Comparison of ENCODE assay signal across 20 cellular contexts in the genomic region with DNA sequence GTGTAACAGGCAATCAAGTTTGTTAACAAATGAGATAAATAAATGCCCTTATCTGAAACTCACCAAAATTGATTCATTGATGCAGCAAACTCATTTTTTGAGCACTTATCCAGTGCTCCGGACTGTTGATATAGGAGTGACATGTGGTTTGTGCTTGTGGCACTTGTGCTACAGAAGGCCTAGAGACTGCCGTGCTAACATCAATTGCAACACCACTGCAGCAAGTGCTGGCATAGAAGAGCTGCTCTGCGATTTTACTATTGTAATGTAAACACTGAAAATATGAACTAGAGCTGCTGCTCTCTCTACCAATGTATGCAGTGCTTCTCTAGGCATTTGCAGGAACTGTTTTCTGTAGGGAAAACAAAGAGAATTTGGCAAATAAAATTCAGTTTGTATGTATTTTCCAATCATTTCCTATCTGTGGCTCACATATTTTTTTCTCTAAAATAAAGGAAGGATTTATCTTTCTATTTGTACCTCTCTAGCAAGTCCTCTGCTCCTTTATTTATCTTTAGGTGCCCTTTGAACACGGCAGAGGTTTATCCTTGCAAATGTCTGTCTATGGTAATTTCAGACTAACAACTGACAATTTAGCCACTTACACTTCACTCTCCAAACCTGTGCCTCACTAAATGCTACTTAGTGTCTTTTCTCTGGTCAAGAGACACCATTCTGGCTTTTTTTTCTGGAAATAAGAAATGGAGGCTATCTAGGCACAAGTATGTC.
DNase-seq lines count a peak whose midpoint lies in the region; ATAC-seq, FAIRE-seq and TF ChIP-seq lines count a peak whose summit lies in the region.
"Had no signal": no experiment of that assay in that cellular context is flagged by ENCODE, and none has a peak within 500 bp of the region (broad histone marks: within the 10 kb centered on the region; RNA-seq: fewer than 3 reads in every experiment).

No MANE protein-coding gene starts in this region.

- peak; percentile 49 to 59 (median 58) for ATAC-seq in heart left ventricle
- peak; percentile 95 for ATAC-seq in left lung
- ATAC-seq in GM21717 (IDR thresholded peaks at IDR 0.05; ENCODE audit: unreplicated experiment), result no peak
- ATAC-seq: CD8-positive, alpha-beta T cell; HCT116; stimulated activated naive CD8-positive, alpha-beta T cell treated with anti-CD3 and anti-CD28 coated beads, Interleukin-15, amount 100 ng/mL, for 72 hours; T-cell had no signal

- DNase-seq in heart left ventricle (no peak), right atrium auricular region (ENCODE audit: low spot score) (no peak), SHP77 (lab: John Stamatoyannopoulos, UW) (peak; percentile 39 to 64), left lung (peak in 1 of 2 donors; percentile 38), RCC 7860 (ENCODE audit: low spot score) (no peak), DMS 273 treated with DMSO at 0.1 percent for 48 hours (lab: John Stamatoyannopoulos, UW) (no peak)
- DNase-seq in effector CD4-positive, alpha-beta T cell, result no peak
- DNase-seq: activated CD4-positive, alpha-beta memory T cell treated with anti-CD3 and anti-CD28 coated beads for 36 hours; activated T-cell treated with anti-CD3 and anti-CD28 coated beads, Interleukin-2, amount 50 U/mL, for 1 hour; CD8-positive, alpha-beta T cell; EL; erythroblast; immature natural killer cell; NCI-H1436; NCI-H82; RPMI8226; stimulated activated naive CD8-positive, alpha-beta T cell treated with anti-CD3 and anti-CD28 coated beads, Interleukin-15, amount 100 ng/mL, for 72 hours; T-cell had no signal

- WGBS in heart left ventricle, 4 donors, result 63 to 65% (median 65%) methylated on average over 4 of the region's 4 CpGs

- no peak for TF ChIP-seq CTCF in heart left ventricle (IDR thresholded peaks at IDR 0.05)
- no peak for TF ChIP-seq CTCF in right atrium auricular region (IDR thresholded peaks at IDR 0.05)
- no peak for TF ChIP-seq CTCF in left lung (IDR thresholded peaks at IDR 0.05)

- FAIRE-seq in RCC 7860 (lab: Jason Lieb, UNC), result no peak

- H3K27me3 ChIP-seq in heart left ventricle (no peaks in the 10 kb centered on the region), right atrium auricular region (no peaks in the 10 kb centered on the region), left lung (no peaks in the 10 kb centered on the region)

- H3K9me3 ChIP-seq in heart left ventricle (peaks cover 0 to 7% (median 0%) of the 10 kb centered on the region in 12 donors), right atrium auricular region (no peaks in the 10 kb centered on the region), left lung (peaks cover 0 to 4% of the 10 kb centered on the region in 2 donors)

- H3K27ac ChIP-seq in heart left ventricle (no peak overlapping the region), right atrium auricular region (no peak overlapping the region), left lung (no peak overlapping the region)

- H3K4me1 ChIP-seq in heart left ventricle (peaks cover 0 to 5% (median 0%) of the 10 kb centered on the region in 12 donors), right atrium auricular region (no peaks in the 10 kb centered on the region), left lung (no peaks in the 10 kb centered on the region)

- intact Hi-C loops in heart left ventricle (cut with DNase I), result no loop called here
- intact Hi-C loops in left lung (cut with DNase I), result no loop called here

- H3K4me3 ChIP-seq in heart left ventricle (no peak overlapping the region), right atrium auricular region (no peak overlapping the region), left lung (no peak overlapping the region)

- TF ChIP-seq POLR2A in heart left ventricle (IDR thresholded peaks at IDR 0.05), result no peak

- H3K36me3 ChIP-seq in heart left ventricle, result no peaks in the 10 kb centered on the region
- no peaks in the 10 kb centered on the region for H3K36me3 ChIP-seq in right atrium auricular region
- H3K36me3 ChIP-seq in left lung, result no peaks in the 10 kb centered on the region

Comparison
In these comparisons a context has a peak if more than half of its experiments do, and no peak if none do; other contexts are left out.
1. DNase-seq: peak in SHP77 (2 of 2); none in heart left ventricle (0 of 5), right atrium auricular region (single experiment), RCC 7860 (single experiment), DMS 273 treated with DMSO at 0.1 percent for 48 hours (single experiment) and effector CD4-positive, alpha-beta T cell (single experiment).